Comparison of ENCODE assay signal across 1 cellular context in genomic region chr17:68262467-68262866, GRCh38. TPM values are rescaled to one million over a fixed set of nuclear protein-coding genes. Genes with fewer than 3 reads are reported as not detected.
"Had no signal": no experiment of that assay in that cellular context is flagged by ENCODE, and none has a peak within 500 bp of the region (broad histone marks: within the 10 kb centered on the region; RNA-seq: fewer than 3 reads in every experiment).

No MANE protein-coding gene starts in this region.

RNA-seq across cellular contexts. Expression of gene SLC16A6, which starts 28.5 kb away (rescaled TPM):
- total RNA-seq: hepatocyte had no signal
